ENCODE assay signal across 21 cellular contexts in genomic region chr2:128663371-128664050, GRCh38.
"Had no signal": no experiment of that assay in that cellular context is flagged by ENCODE, and none has a peak within 500 bp of the region (broad histone marks: within the 10 kb centered on the region; RNA-seq: fewer than 3 reads in every experiment).

No MANE protein-coding gene starts in this region.

- H3K4me1 Mint-ChIP-seq: activated CD4-positive, alpha-beta memory T cell treated with anti-CD3 and anti-CD28 coated beads, Interleukin-2, amount 10 ng/mL, durations not matched to agents 7 days and 5 days; activated naive CD4-positive, alpha-beta T cell treated with anti-CD3 and anti-CD28 coated beads, Interleukin-2, amount 50 U/mL, for 24 hours; activated naive CD8-positive, alpha-beta T cell treated with anti-CD3 and anti-CD28 coated beads, Interleukin-2, amount 50 U/mL, for 24 hours; activated T-helper 17 cell treated with anti-CD3 and anti-CD28 coated beads, Interleukin-2, amount 50 U/mL, for 72 hours; immature natural killer cell had no signal

- H3K4me3 ChIP-seq: heart left ventricle, left lung, lower lobe of right lung, right atrium auricular region, thoracic aorta had no signal

- H3K27me3 ChIP-seq: left lung, right atrium auricular region had no signal

- H3K36me3 ChIP-seq: heart left ventricle, left lung, lower lobe of right lung, right atrium auricular region, thoracic aorta had no signal

- H3K9me3 Mint-ChIP-seq: activated CD4-positive, alpha-beta memory T cell treated with anti-CD3 and anti-CD28 coated beads, Interleukin-2, amount 10 ng/mL, durations not matched to agents 7 days and 5 days; activated naive CD4-positive, alpha-beta T cell treated with anti-CD3 and anti-CD28 coated beads, Interleukin-2, amount 50 U/mL, for 24 hours; activated naive CD8-positive, alpha-beta T cell treated with anti-CD3 and anti-CD28 coated beads, Interleukin-2, amount 50 U/mL, for 24 hours; activated T-cell treated with anti-CD3 and anti-CD28 coated beads, Interleukin-2, amount 50 U/mL, for 4 hours; activated T-helper 17 cell treated with anti-CD3 and anti-CD28 coated beads, Interleukin-2, amount 50 U/mL, for 72 hours; T-helper 2 cell treated with Interferon-gamma antibody and Interleukin-4, amounts not matched to agents 5 μg/mL and 100 μg/mL, for 36 hours had no signal

- H3K4me1 ChIP-seq: heart left ventricle, left lung, lower lobe of right lung, right atrium auricular region had no signal

- H3K36me3 Mint-ChIP-seq: activated naive CD4-positive, alpha-beta T cell treated with anti-CD3 and anti-CD28 coated beads, Interleukin-2, amount 50 U/mL, for 24 hours; immature natural killer cell had no signal

- DNase-seq: activated CD4-positive, alpha-beta memory T cell treated with anti-CD3 and anti-CD28 coated beads, Interleukin-2, amount 10 ng/mL, durations not matched to agents 7 days and 5 days; activated CD4-positive, alpha-beta T cell treated with anti-CD3 and anti-CD28 coated beads for 48 hours; activated naive CD8-positive, alpha-beta T cell treated with anti-CD3 and anti-CD28 coated beads, Interleukin-2, amount 50 U/mL, for 24 hours; activated T-cell treated with anti-CD3 and anti-CD28 coated beads, Interleukin-2, amount 50 U/mL, for 4 hours; amygdala; central memory CD4-positive, alpha-beta T cell; heart left ventricle; hypothalamus; immature natural killer cell; left lung; lower lobe of right lung; naive B cell; stimulated activated CD4-positive, alpha-beta T cell treated with anti-CD3 and anti-CD28 coated beads, Interleukin-2, amount 100 ng/mL, for 48 hours; stimulated activated naive CD8-positive, alpha-beta T cell treated with anti-CD3 and anti-CD28 coated beads, Interleukin-15, Interleukin-2, amounts not matched to agents 100 U/mL and 50 U/mL, for 24 hours; T-helper 1 cell had no signal

- H3K27ac ChIP-seq: heart left ventricle, left lung, lower lobe of right lung, right atrium auricular region, thoracic aorta had no signal

- ATAC-seq: activated CD4-positive, CD25-positive, alpha-beta regulatory T cell treated with anti-CD3 and anti-CD28 coated beads, Interleukin-2, amount 50 U/mL, for 24 hours; activated naive CD8-positive, alpha-beta T cell treated with anti-CD3 and anti-CD28 coated beads, Interleukin-2, amount 50 U/mL, for 24 hours; activated T-cell treated with anti-CD3 and anti-CD28 coated beads, Interleukin-2, amount 50 U/mL, for 4 hours; activated T-helper 17 cell treated with anti-CD3 and anti-CD28 coated beads, Interleukin-2, amount 50 U/mL, for 72 hours; heart left ventricle; left lung; lower lobe of right lung; stimulated activated naive CD8-positive, alpha-beta T cell treated with anti-CD3 and anti-CD28 coated beads, Interleukin-15, Interleukin-2, amounts not matched to agents 100 U/mL and 50 U/mL, for 24 hours had no signal

- H3K9me3 ChIP-seq: heart left ventricle, left lung, lower lobe of right lung, right atrium auricular region, thoracic aorta had no signal

- H3K27ac Mint-ChIP-seq: activated CD4-positive, alpha-beta memory T cell treated with anti-CD3 and anti-CD28 coated beads, Interleukin-2, amount 10 ng/mL, durations not matched to agents 7 days and 5 days; activated naive CD4-positive, alpha-beta T cell treated with anti-CD3 and anti-CD28 coated beads, Interleukin-2, amount 50 U/mL, for 24 hours; activated naive CD8-positive, alpha-beta T cell treated with anti-CD3 and anti-CD28 coated beads, Interleukin-2, amount 50 U/mL, for 24 hours; activated T-helper 17 cell treated with anti-CD3 and anti-CD28 coated beads, Interleukin-2, amount 50 U/mL, for 72 hours; immature natural killer cell; T-helper 2 cell treated with Interferon-gamma antibody and Interleukin-4, amounts not matched to agents 5 μg/mL and 100 μg/mL, for 36 hours had no signal

- H3K4me3 Mint-ChIP-seq: activated CD4-positive, alpha-beta memory T cell treated with anti-CD3 and anti-CD28 coated beads, Interleukin-2, amount 10 ng/mL, durations not matched to agents 7 days and 5 days; activated naive CD4-positive, alpha-beta T cell treated with anti-CD3 and anti-CD28 coated beads, Interleukin-2, amount 50 U/mL, for 24 hours; activated naive CD8-positive, alpha-beta T cell treated with anti-CD3 and anti-CD28 coated beads, Interleukin-2, amount 50 U/mL, for 24 hours; activated T-cell treated with anti-CD3 and anti-CD28 coated beads, Interleukin-2, amount 50 U/mL, for 4 hours; activated T-helper 17 cell treated with anti-CD3 and anti-CD28 coated beads, Interleukin-2, amount 50 U/mL, for 72 hours; immature natural killer cell; naive B cell; T-helper 2 cell treated with Interferon-gamma antibody and Interleukin-4, amounts not matched to agents 5 μg/mL and 100 μg/mL, for 36 hours had no signal
